ENCODE assay signal across 17 cellular contexts in the genomic region with DNA sequence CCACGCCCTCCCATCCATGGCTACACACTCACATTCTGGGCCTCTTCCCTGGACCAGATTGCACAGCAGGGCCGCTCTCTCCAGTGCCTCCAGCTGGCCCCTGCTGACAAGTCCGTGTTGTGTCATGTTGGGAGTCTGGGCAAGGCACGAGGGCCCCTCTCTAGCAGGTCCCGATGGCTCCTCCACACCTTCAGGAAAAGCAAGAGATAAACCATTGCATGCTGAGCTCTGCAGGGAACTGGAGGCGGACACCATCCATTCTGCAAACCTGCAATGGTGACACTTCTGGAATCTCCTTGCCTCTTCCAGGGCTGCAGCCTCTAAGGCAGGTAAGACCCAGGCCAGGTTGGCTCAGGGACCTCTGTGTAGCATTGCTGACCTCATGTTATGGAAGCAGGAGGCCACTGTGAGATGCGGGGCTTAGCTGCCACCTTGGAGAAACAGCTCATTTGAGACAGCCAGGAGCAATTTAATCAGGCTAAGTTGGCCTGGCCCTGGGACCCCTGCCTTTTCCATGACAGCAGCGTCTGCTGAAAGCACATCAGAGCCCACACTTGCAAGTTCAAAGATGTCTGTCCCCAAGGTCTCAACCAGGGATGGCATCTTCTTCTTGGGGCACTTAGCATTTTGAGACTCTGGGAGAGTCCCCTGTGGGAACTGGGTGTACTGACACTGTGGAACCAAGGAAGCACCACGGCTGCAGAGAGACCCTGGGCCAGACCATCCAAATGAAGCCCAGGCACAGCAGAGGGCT. TPM values are rescaled to one million over a fixed set of nuclear protein-coding genes. Genes with fewer than 3 reads are reported as not detected.
DNase-seq lines count a peak whose midpoint lies in the region; TF ChIP-seq lines count a peak whose summit lies in the region.
"Had no signal": no experiment of that assay in that cellular context is flagged by ENCODE, and none has a peak within 500 bp of the region (broad histone marks: within the 10 kb centered on the region; RNA-seq: fewer than 3 reads in every experiment).

No MANE protein-coding gene starts in this region.

- no peak overlapping the region for H2BK12ac ChIP-seq in neuronal stem cell (ENCODE audit: low read length)

- no peak overlapping the region for H3K4me3 ChIP-seq in neuronal stem cell (ENCODE audit: low read length in 2 of 2)

- H3K79me1 ChIP-seq in neuronal stem cell (ENCODE audit: low read depth, low read length) = no peaks in the 10 kb centered on the region

- H3K4me2 ChIP-seq in neuronal stem cell (ENCODE audit: insufficient read depth, low read length, poor library complexity, severe bottlenecking) = no peak overlapping the region

- H3K27me3 Mint-ChIP-seq in CD14-positive monocyte (ENCODE audit: low read depth in 3 of 3) (peaks cover 29 to 51% (median 39%) of the 10 kb centered on the region in 3 donors), chondrocyte (ENCODE audit: low read depth) (peaks cover 44% of the 10 kb centered on the region)

- H2BK5ac ChIP-seq in neuronal stem cell (ENCODE audit: low read length) = no peak overlapping the region

- no peaks in the 10 kb centered on the region for H3K36me3 ChIP-seq in neuronal stem cell (replicated peaks in 1 of 2; ENCODE audit: control insufficient read depth in 2 of 2, insufficient read depth in 2 of 2, low read length in 2 of 2)

- peaks cover 0 to 8% of the 10 kb centered on the region in 2 donors for H3K36me3 Mint-ChIP-seq in CD14-positive monocyte
- H3K36me3 Mint-ChIP-seq in chondrocyte (ENCODE audit: low read depth) = no peaks in the 10 kb centered on the region

- H4K8ac ChIP-seq in neuronal stem cell (ENCODE audit: low read depth, low read length) = no peak overlapping the region

- no CpG with 5 or more reads among the region's 9 CpGs for WGBS in neuronal stem cell (ENCODE audit: extremely low coverage in 2 of 2, insufficient read length in 2 of 2, insufficient replicate concordance in 1 of 2), 2 donors

- H4K91ac ChIP-seq in neuronal stem cell (ENCODE audit: low read depth, low read length, poor library complexity) = no peak overlapping the region

- no peak overlapping the region for H2BK15ac ChIP-seq in neuronal stem cell (ENCODE audit: low read length)

- no peak for TF ChIP-seq CTCF in CD14-positive monocyte (IDR thresholded peaks at IDR 0.05)
- no peak for TF ChIP-seq CTCF in chondrocyte (IDR thresholded peaks at IDR 0.05)

- H2AK5ac ChIP-seq in neuronal stem cell (ENCODE audit: low read depth, low read length) = peak overlapping the region; percentile 6

- peaks cover 5% of the 10 kb centered on the region for H3K4me1 Mint-ChIP-seq in CD14-positive monocyte
- H3K4me1 Mint-ChIP-seq in chondrocyte (ENCODE audit: low read depth) = peaks cover 3% of the 10 kb centered on the region

- peaks cover 0 to under 1% of the 10 kb centered on the region in 2 donors for H3K9me3 ChIP-seq in neuronal stem cell (replicated peaks in 1 of 2; ENCODE audit: control insufficient read depth in 2 of 2, insufficient read depth in 1 of 2, low read depth in 1 of 2, low read length in 2 of 2)
- H3K9me3 ChIP-seq: Caco-2 had no signal

- H2BK120ac ChIP-seq in neuronal stem cell (ENCODE audit: low read depth, low read length) = no peak overlapping the region

- no peak overlapping the region for H3K27ac Mint-ChIP-seq in CD14-positive monocyte
- no peak overlapping the region for H3K27ac Mint-ChIP-seq in chondrocyte (ENCODE audit: unreplicated experiment)
- H3K27ac Mint-ChIP-seq: CD8-positive, alpha-beta memory T cell had no signal

- H3K4me1 ChIP-seq in neuronal stem cell (ENCODE audit: control insufficient read depth in 2 of 2, insufficient read depth in 1 of 2, low read depth in 1 of 2, low read length in 2 of 2) = peaks cover 0 to 9% of the 10 kb centered on the region in 2 donors

- H3K14ac ChIP-seq in neuronal stem cell (ENCODE audit: low read length) = no peak overlapping the region

- H3K27me3 ChIP-seq in neuronal stem cell (ENCODE audit: control insufficient read depth in 3 of 3, insufficient read depth in 3 of 3, low read depth in 1 of 3, low read length in 3 of 3) = peaks cover 0 to 48% (median 13%) of the 10 kb centered on the region in 3 experiments

- H3K27ac ChIP-seq in neuronal stem cell (replicated peaks; ENCODE audit: low read length) = no peak overlapping the region
- H3K27ac ChIP-seq: 22Rv1 had no signal

- H3K9me3 Mint-ChIP-seq in CD14-positive monocyte = peaks cover 0 to 11% (median 1%) of the 10 kb centered on the region in 7 donors
- no peaks in the 10 kb centered on the region for H3K9me3 Mint-ChIP-seq in chondrocyte (ENCODE audit: low read depth)
- H3K9me3 Mint-ChIP-seq: CD8-positive, alpha-beta memory T cell had no signal

- intact Hi-C loops in CD14-positive monocyte (cut with micrococcal nuclease) = loop anchor here in 1 of 2 donors (5.0 kb wide), 1 partner anchor 500 kb away; no protein-coding TSS in a partner anchor

- no peak overlapping the region for H3K23ac ChIP-seq in neuronal stem cell (ENCODE audit: low read depth, low read length, poor library complexity)

- H3K18ac ChIP-seq in neuronal stem cell (ENCODE audit: low read length) = no peak overlapping the region

- H3K4me3 Mint-ChIP-seq in CD14-positive monocyte (no peak overlapping the region), chondrocyte (ENCODE audit: unreplicated experiment) (no peak overlapping the region)
- H3K4me3 Mint-ChIP-seq: CD8-positive, alpha-beta memory T cell had no signal

- DNase-seq in DMS 273 (lab: John Stamatoyannopoulos, UW; ENCODE audit: unreplicated experiment) (peak; percentile 30), DMS 273 treated with DMSO at 0.1 percent for 48 hours (lab: John Stamatoyannopoulos, UW) (no peak), CD14-positive monocyte (ENCODE audit: low spot score) (peak; percentile 37), chondrocyte (ENCODE audit: low spot score) (peak; percentile 60), neuronal stem cell (ENCODE audit: low spot score) (no peak), DMS153 (lab: John Stamatoyannopoulos, UW) (no peak), midbrain (lab: John Stamatoyannopoulos, UW) (no peak)
- DNase-seq: Caco-2; CD8-positive, alpha-beta memory T cell; DMS79; EL; GDM1; GOT3; HCEC 1CT had no signal

- no peak overlapping the region for H2AFZ ChIP-seq in neuronal stem cell (ENCODE audit: low read length)

- no peak overlapping the region for H3K9ac ChIP-seq in neuronal stem cell (ENCODE audit: low read depth, low read length, poor library complexity)

- no peak overlapping the region for H3K4ac ChIP-seq in neuronal stem cell (ENCODE audit: low read length)

RNA-seq across cellular contexts. Expression of gene LEP, which starts 34.2 kb away (rescaled TPM):
- polyA plus RNA-seq in CD14-positive monocyte = under 1 TPM; 0.12 to 0.13 TPM
- total RNA-seq in chondrocyte = not detected in 3 replicates
- polyA plus RNA-seq in neuronal stem cell (2013, experiment 1 of 2) = not detected
- not detected for polyA plus RNA-seq in neuronal stem cell (2013, experiment 2 of 2)
- total RNA-seq: A673; Caco-2; CD8-positive, alpha-beta memory T cell; HepG2 had no signal
- polyA plus RNA-seq: CD8-positive, alpha-beta memory T cell had no signal

Comparison
In these comparisons a context has a peak if more than half of its experiments do, and no peak if none do; other contexts are left out.
1. DNase-seq: peak in DMS 273 (single experiment), CD14-positive monocyte (single experiment) and chondrocyte (single experiment); none in DMS 273 treated with DMSO at 0.1 percent for 48 hours (single experiment), neuronal stem cell (single experiment), DMS153 (single experiment) and midbrain (single experiment).